In genomic region chr9:35481347-35481975, GRCh38 we compare ENCODE assay signal across 8 cellular contexts. TPM values are rescaled to one million over a fixed set of nuclear protein-coding genes. Genes with fewer than 3 reads are reported as not detected.
DNase-seq lines count a peak whose midpoint lies in the region; ATAC-seq, FAIRE-seq and TF ChIP-seq lines count a peak whose summit lies in the region.

No MANE protein-coding gene starts in this region.

- no peak for FAIRE-seq in GM12891 (lab: Jason Lieb, UNC)

- no peak overlapping the region for H2BK15ac ChIP-seq in mesenchymal stem cell (ENCODE audit: low read depth, poor library complexity, severe bottlenecking)

- H3K36me3 ChIP-seq in mesenchymal stem cell (ENCODE audit: control insufficient read depth in 1 of 2, insufficient read depth in 2 of 2, low read depth in 1 of 2, low read length in 2 of 2) = no peaks in the 10 kb centered on the region

- H2AK5ac ChIP-seq in mesenchymal stem cell (ENCODE audit: low read length, severe bottlenecking) = no peak overlapping the region

- H3K27ac ChIP-seq in RWPE1 (no peak overlapping the region), mesenchymal stem cell (ENCODE audit: low read length, poor library complexity, severe bottlenecking) (no peak overlapping the region)

- TF ChIP-seq CTCF in RWPE1 (conservative IDR thresholded peaks at IDR 0.05; ENCODE audit: low read depth) = peak; percentile 62

- no peak overlapping the region for H4K8ac ChIP-seq in mesenchymal stem cell (ENCODE audit: low read length)

- CTCF ChIA-PET in RWPE1 (lab: Yijun Ruan, JAX) = interaction anchor here (0.6 to 1.2 kb wide), 11 partner anchors 11 to 410 kb away, joined by 3 to 7 read pairs (median 3); no protein-coding TSS in a partner anchor

- DNase-seq in DMS114 treated with DMSO at 0.1 percent for 48 hours (lab: John Stamatoyannopoulos, UW; ENCODE audit: unreplicated experiment) (peak; percentile 22), HT-29 (ENCODE audit: low spot score) (peak; percentile 51), RWPE1 (ENCODE audit: low spot score) (peak; percentile 77), dedifferentiated amniotic fluid mesenchymal stem cell (ENCODE audit: extremely low spot score) (peak; percentile 63), mesenchymal stem cell (peak; percentile 69), GM12891 (ENCODE audit: insufficient read length, low spot score) (no peak), KG1 (lab: John Stamatoyannopoulos, UW) (no peak)

- no peak overlapping the region for H3K4me3 ChIP-seq in mesenchymal stem cell (ENCODE audit: insufficient read depth in 1 of 2, low read depth in 1 of 2, low read length in 2 of 2)

- H2BK12ac ChIP-seq in mesenchymal stem cell (ENCODE audit: low read length in 2 of 2) = no peak overlapping the region

- no peak for TF ChIP-seq POLR2A in GM12891 (IDR thresholded peaks at IDR 0.05; ENCODE audit: low read depth, low read length)

- 87% methylated on average over 4 of the region's 4 CpGs for WGBS in mesenchymal stem cell

- no peaks in the 10 kb centered on the region for H3K79me1 ChIP-seq in mesenchymal stem cell (replicated peaks; ENCODE audit: low read length, poor library complexity, severe bottlenecking)

- H3K23ac ChIP-seq in mesenchymal stem cell (ENCODE audit: low read length in 2 of 2) = no peak overlapping the region

- H4K91ac ChIP-seq in mesenchymal stem cell (ENCODE audit: low read length) = no peak overlapping the region

- no peak overlapping the region for H3K9ac ChIP-seq in mesenchymal stem cell (ENCODE audit: low read length)

- no peak overlapping the region for H2AFZ ChIP-seq in mesenchymal stem cell (ENCODE audit: low read depth, low read length)

- no peaks in the 10 kb centered on the region for H3K4me1 ChIP-seq in mesenchymal stem cell (ENCODE audit: control insufficient read depth, insufficient read depth, low read depth, low read length)

- POLR2A ChIA-PET in RWPE1 (lab: Yijun Ruan, JAX; ENCODE audit: low non-redundant PET) = no interaction called here

- H2BK120ac ChIP-seq in mesenchymal stem cell (ENCODE audit: low read depth, low read length) = no peak overlapping the region

- H3K27me3 ChIP-seq in mesenchymal stem cell (ENCODE audit: control insufficient read depth in 1 of 2, insufficient read depth in 1 of 2, low read length in 2 of 2) = peaks cover 0 to 8% of the 10 kb centered on the region in 2 experiments

- H3K14ac ChIP-seq in mesenchymal stem cell (ENCODE audit: low read length in 2 of 2) = no peak overlapping the region

- no peak overlapping the region for H3K18ac ChIP-seq in mesenchymal stem cell (ENCODE audit: low read depth in 1 of 2, low read length in 2 of 2)

- ATAC-seq in GM19467 (IDR thresholded peaks at IDR 0.05; ENCODE audit: unreplicated experiment) = no peak

- no peaks in the 10 kb centered on the region for H3K9me3 ChIP-seq in mesenchymal stem cell (ENCODE audit: control insufficient read depth, low read length)

- H3K4ac ChIP-seq in mesenchymal stem cell (ENCODE audit: low read depth in 1 of 2, low read length in 2 of 2) = no peak overlapping the region

- H3K4me2 ChIP-seq in mesenchymal stem cell (ENCODE audit: low read length, poor library complexity, severe bottlenecking) = no peak overlapping the region

- no peak overlapping the region for H2BK5ac ChIP-seq in mesenchymal stem cell (ENCODE audit: low read depth, low read length, poor library complexity, severe bottlenecking)

TF ChIP-seq in GM12891, 5 proteins besides CTCF, POLR2A, EP300 and RAD21:
- TF ChIP-seq POLR2AphosphoS5 (IDR thresholded peaks at IDR 0.05; ENCODE audit: low read depth, low read length) (no peak), POU2F2 (IDR thresholded peaks at IDR 0.05; ENCODE audit: low read depth, low read length) (no peak), TAF1 (IDR thresholded peaks at IDR 0.05; ENCODE audit: low read depth, low read length) (no peak), SPI1 (IDR thresholded peaks at IDR 0.05; ENCODE audit: low read depth, low read length) (no peak), PAX5 (IDR thresholded peaks at IDR 0.05; ENCODE audit: insufficient read depth, low read length, severe bottlenecking) (no peak)

RNA-seq across cellular contexts. Expression of gene RUSC2, which starts 8.4 kb away (rescaled TPM):
- total RNA-seq in HT-29 (2014; rRNA removed; shearing (Covaris generic)) = 0.94 and 2.0 TPM in 2 replicates
- 13.1 TPM for polyA plus RNA-seq in mesenchymal stem cell (2013, experiment 1 of 2)
- 12.6 TPM for polyA plus RNA-seq in mesenchymal stem cell (2013, experiment 2 of 2)
- polyA plus RNA-seq in GM12891 (2012; ENCODE audit: low read depth, missing spikeins) = 0.09 TPM

Comparison
In these comparisons a context has a peak if more than half of its experiments do, and no peak if none do; other contexts are left out.
1. DNase-seq: peak in DMS114 treated with DMSO at 0.1 percent for 48 hours (single experiment), HT-29 (single experiment), RWPE1 (single experiment), dedifferentiated amniotic fluid mesenchymal stem cell (single experiment) and mesenchymal stem cell (single experiment); none in GM12891 (single experiment) and KG1 (single experiment).